18 cellular contexts compared by ENCODE assay signal in the genomic region with DNA sequence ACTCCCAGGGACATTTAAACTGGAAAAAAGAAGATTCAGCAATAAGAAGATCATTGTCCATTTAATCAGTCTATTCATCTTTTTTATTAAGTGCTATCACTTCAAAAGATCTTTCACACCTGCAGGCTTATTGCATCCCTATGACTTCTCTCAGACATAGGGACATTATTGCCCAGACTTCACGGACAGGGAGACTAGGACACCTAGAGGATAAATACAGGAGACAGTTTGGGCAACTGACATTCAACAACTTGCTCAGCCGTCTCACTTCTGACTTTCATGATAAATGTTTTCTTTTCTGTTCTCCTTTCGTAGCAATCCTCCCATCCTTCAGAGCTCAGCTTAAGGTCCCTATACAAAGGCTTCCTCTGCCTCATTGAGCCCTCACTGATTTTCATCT.
A peak's percentile ranks its signal among the peaks of the same experiment; 100 is the strongest.
DNase-seq lines count a peak whose midpoint lies in the region; ATAC-seq, FAIRE-seq and TF ChIP-seq lines count a peak whose summit lies in the region.
"Had no signal": no experiment of that assay in that cellular context is flagged by ENCODE, and none has a peak within 500 bp of the region (broad histone marks: within the 10 kb centered on the region; RNA-seq: fewer than 3 reads in every experiment).

No MANE protein-coding gene starts in this region.

- H3K4me3 Mint-ChIP-seq in osteocyte (ENCODE audit: unreplicated experiment) = no peak overlapping the region
- H3K4me3 Mint-ChIP-seq: activated CD4-positive, alpha-beta T cell treated with anti-CD3 and anti-CD28 coated beads for 36 hours; activated T-helper 1 cell treated with anti-CD3 and anti-CD28 coated beads, Interleukin-12 subunit alpha, Interleukin-12 subunit beta, Interleukin-2, Interleukin-4 antibody, amounts not matched to agents 30 ng/mL and 10 ng/mL and 1 ng/mL, durations not matched to agents 14 hours and 24 hours and 36 hours had no signal

- FAIRE-seq in bronchial epithelial cell (lab: Jason Lieb, UNC) = peak; percentile 68
- FAIRE-seq: endometrium had no signal

- H3K27me3 Mint-ChIP-seq in osteocyte (ENCODE audit: unreplicated experiment) = no peaks in the 10 kb centered on the region

- no peaks in the 10 kb centered on the region for H3K27me3 ChIP-seq in bronchial epithelial cell (ENCODE audit: control insufficient read depth, insufficient read depth, low read length)
- H3K27me3 ChIP-seq: SJCRH30, thyroid gland had no signal

- H3K36me3 ChIP-seq in bronchial epithelial cell (ENCODE audit: control insufficient read depth, insufficient read depth, low read length) = no peaks in the 10 kb centered on the region
- H3K36me3 ChIP-seq: SJCRH30, spleen, thyroid gland had no signal

- peaks cover 9% of the 10 kb centered on the region for H3K9me3 Mint-ChIP-seq in osteocyte (ENCODE audit: unreplicated experiment)
- H3K9me3 Mint-ChIP-seq: activated T-helper 1 cell treated with anti-CD3 and anti-CD28 coated beads, Interleukin-12 subunit alpha, Interleukin-12 subunit beta, Interleukin-2, Interleukin-4 antibody, amounts not matched to agents 30 ng/mL and 10 ng/mL and 1 ng/mL, durations not matched to agents 14 hours and 24 hours and 36 hours had no signal

- no peak overlapping the region for H3K27ac Mint-ChIP-seq in osteocyte (ENCODE audit: unreplicated experiment)
- H3K27ac Mint-ChIP-seq: activated CD4-positive, alpha-beta T cell treated with anti-CD3 and anti-CD28 coated beads for 36 hours; activated T-helper 1 cell treated with anti-CD3 and anti-CD28 coated beads, Interleukin-12 subunit alpha, Interleukin-12 subunit beta, Interleukin-2, Interleukin-4 antibody, amounts not matched to agents 30 ng/mL and 10 ng/mL and 1 ng/mL, durations not matched to agents 14 hours and 24 hours and 36 hours had no signal

- peaks cover 58% of the 10 kb centered on the region for H3K4me1 Mint-ChIP-seq in osteocyte (ENCODE audit: unreplicated experiment)
- H3K4me1 Mint-ChIP-seq: activated CD4-positive, alpha-beta T cell treated with anti-CD3 and anti-CD28 coated beads for 36 hours had no signal

- ATAC-seq in HG03108 (IDR thresholded peaks at IDR 0.05; ENCODE audit: unreplicated experiment) = no peak
- no peak for ATAC-seq in GM18909 (IDR thresholded peaks at IDR 0.05; ENCODE audit: poor library complexity, unreplicated experiment)
- ATAC-seq: activated CD4-positive, alpha-beta T cell treated with anti-CD3 and anti-CD28 coated beads for 36 hours had no signal

- DNase-seq in DMS53 (lab: John Stamatoyannopoulos, UW) = peak; percentile 23
- no peak for DNase-seq in DMS53 treated with DMSO at 0.1 percent for 48 hours (lab: John Stamatoyannopoulos, UW; ENCODE audit: unreplicated experiment)
- peak; percentile 5 for DNase-seq in NCI-H526 treated with DMSO at 0.1 percent for 48 hours (lab: John Stamatoyannopoulos, UW)
- peak; percentile 25 for DNase-seq in bronchial epithelial cell (ENCODE audit: low read depth)
- DNase-seq in osteocyte (ENCODE audit: extremely low spot score, unreplicated experiment) = no peak
- no peak for DNase-seq in C1 segment of cervical spinal cord (lab: John Stamatoyannopoulos, UW)
- DNase-seq: 8988T; activated CD4-positive, alpha-beta T cell treated with anti-CD3 and anti-CD28 coated beads for 36 hours; hypothalamus; mesenchymal stem cell; NCI-H446; SJCRH30; spleen; thyroid gland had no signal

- peak; percentile 28 for TF ChIP-seq CTCF in bronchial epithelial cell (IDR thresholded peaks at IDR 0.05; ENCODE audit: insufficient read depth, low read length, severe bottlenecking)
- peak; percentile 33 for TF ChIP-seq CTCF in osteocyte (IDR thresholded peaks at IDR 0.05)

- H3K36me3 Mint-ChIP-seq in osteocyte (ENCODE audit: unreplicated experiment) = peaks cover 7% of the 10 kb centered on the region

- no peak overlapping the region for H3K4me3 ChIP-seq in bronchial epithelial cell (ENCODE audit: low read depth, low read length)
- H3K4me3 ChIP-seq: SJCRH30, spleen, thyroid gland had no signal

Comparison
In these comparisons a context has a peak if more than half of its experiments do, and no peak if none do; other contexts are left out.
1. DNase-seq: peak in DMS53 (single experiment), NCI-H526 treated with DMSO at 0.1 percent for 48 hours (single experiment) and bronchial epithelial cell (single experiment); none in DMS53 treated with DMSO at 0.1 percent for 48 hours (single experiment), osteocyte (single experiment) and C1 segment of cervical spinal cord (0 of 14).